ENCODE assay signal across 8 cellular contexts in the genomic region with DNA sequence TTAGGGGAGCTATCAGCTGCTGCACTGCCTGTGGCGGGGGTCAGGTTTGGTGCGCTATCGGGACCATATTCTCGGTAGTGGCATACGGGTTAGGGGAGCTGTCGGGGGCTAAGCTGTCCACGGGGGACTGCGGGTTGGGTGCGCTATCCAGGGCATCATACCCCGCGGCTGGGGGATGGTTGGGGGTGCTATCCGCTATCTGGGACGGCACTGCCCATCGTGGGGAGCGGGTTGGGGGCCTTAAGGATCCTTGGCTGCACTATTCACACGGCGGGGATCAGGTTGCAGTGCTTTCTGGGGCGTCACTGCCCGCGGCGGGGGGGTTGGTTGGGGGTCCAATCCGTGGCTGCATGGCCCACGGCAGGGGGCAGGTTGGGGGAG. TPM values are rescaled to one million over a fixed set of nuclear protein-coding genes. Genes with fewer than 3 reads are reported as not detected.
DNase-seq lines count a peak whose midpoint lies in the region; ATAC-seq and TF ChIP-seq lines count a peak whose summit lies in the region.
"Not testable (repeated sequence)": the region's sequence is repeated elsewhere in the genome, so short reads cannot be mapped to it uniquely, and the experiment has no call there.

No MANE protein-coding gene starts in this region.

- peaks cover 3 to 15% (median 9%) of the 10 kb centered on the region in 4 donors for H3K4me1 Mint-ChIP-seq in CD4-positive, alpha-beta memory T cell
- H3K4me1 Mint-ChIP-seq in activated CD4-positive, alpha-beta memory T cell treated with anti-CD3 and anti-CD28 coated beads for 36 hours (ENCODE audit: low read depth), result not testable (repeated sequence)
- peaks cover 7 to 11% of the 10 kb centered on the region in 2 donors for H3K4me1 Mint-ChIP-seq in natural killer cell

- CTCF ChIA-PET in CD4-positive, alpha-beta memory T cell (lab: Charles Lee; ENCODE audit: partially characterized antibody); PC-3 (lab: Charles Lee): not testable (repeated sequence)
- CTCF ChIA-PET in HCT116 (lab: Charles Lee), result interaction anchor here (0.6 to 1.0 kb wide), 2 partner anchors 227 to 366 kb away, joined by 3 to 4 read pairs; no protein-coding TSS in a partner anchor
- CTCF ChIA-PET in activated CD4-positive, alpha-beta memory T cell treated with anti-CD3 and anti-CD28 coated beads for 36 hours (lab: Charles Lee), result interaction anchor here (0.9 to 1.9 kb wide), 4 partner anchors 12 to 354 kb away, joined by 3 to 5 read pairs (median 4); partner anchors contain the start of gene MC5R

- H2AFZ ChIP-seq in HCT116 (ENCODE audit: low read depth, low read length, poor library complexity, severe bottlenecking); PC-3 (ENCODE audit: low read length): not testable (repeated sequence)

- peak overlapping the region in 3 of 7 donors; percentile 6 to 82 (median 25) for H3K27ac Mint-ChIP-seq in CD4-positive, alpha-beta memory T cell
- not testable (repeated sequence) for H3K27ac Mint-ChIP-seq in activated CD4-positive, alpha-beta memory T cell treated with anti-CD3 and anti-CD28 coated beads for 36 hours
- peak overlapping the region in 1 of 2 donors; percentile 90 for H3K27ac Mint-ChIP-seq in natural killer cell

- not testable (repeated sequence) for ATAC-seq in HCT116, PC-3, natural killer cell

- POLR2A ChIA-PET in CD4-positive, alpha-beta memory T cell (lab: Charles Lee; ENCODE audit: partially characterized antibody); HCT116 (lab: Charles Lee); PC-3 (lab: Charles Lee; ENCODE audit: unreplicated experiment); activated CD4-positive, alpha-beta memory T cell treated with anti-CD3 and anti-CD28 coated beads for 36 hours (lab: Charles Lee): not testable (repeated sequence)

- not testable (repeated sequence) for BruUV-seq in HCT116 (replicated peaks; lab: Mats Ljungman, UMichigan); PC-3 (replicated peaks; lab: Mats Ljungman, UMichigan)

- not testable (repeated sequence) for H3K27ac ChIP-seq in CD4-positive, alpha-beta memory T cell (ENCODE audit: low read depth, low read length); HCT116 (ENCODE audit: low read depth, low read length); PC-3 (ENCODE audit: low read length); effector memory CD4-positive, alpha-beta T cell (ENCODE audit: insufficient read depth, low read length, poor library complexity, severe bottlenecking); thymus (ENCODE audit: low read depth)

- H3F3A ChIP-seq in PC-3 (ENCODE audit: low read length, unreplicated experiment), result not testable (repeated sequence)

- not testable (repeated sequence) for TF ChIP-seq CTCF in HCT116 (IDR thresholded peaks at IDR 0.05 in 2 of 3, conservative IDR thresholded peaks at IDR 0.05 in 1 of 3; ENCODE audit: borderline replicate concordance in 1 of 3, insufficient read depth in 1 of 3, low read depth in 2 of 3, low read length in 2 of 3); PC-3 (conservative IDR thresholded peaks at IDR 0.05; ENCODE audit: low read depth, low read length); natural killer cell (IDR thresholded peaks at IDR 0.05)

- not testable (repeated sequence) for H3K27me3 ChIP-seq in CD4-positive, alpha-beta memory T cell (ENCODE audit: insufficient read depth, low read length); HCT116 (ENCODE audit: insufficient read depth, low read length); PC-3 (ENCODE audit: low read length); effector memory CD4-positive, alpha-beta T cell (replicated peaks; ENCODE audit: control insufficient read depth, insufficient read depth, low read length, poor library complexity, severe bottlenecking); thymus (ENCODE audit: control insufficient read depth, insufficient read depth)

- WGBS in thymus, result 72% methylated on average over 23 of the region's 23 CpGs

- not testable (repeated sequence) for H3K36me3 ChIP-seq in CD4-positive, alpha-beta memory T cell (ENCODE audit: insufficient read depth, low read length); HCT116 (ENCODE audit: control insufficient read depth in 1 of 2, insufficient read depth in 2 of 2, low read length in 2 of 2); PC-3 (ENCODE audit: low read depth, low read length); effector memory CD4-positive, alpha-beta T cell (ENCODE audit: control insufficient read depth, insufficient read depth, low read length); thymus (ENCODE audit: control insufficient read depth, insufficient read depth)

- H3K9me2 ChIP-seq in HCT116 (ENCODE audit: insufficient read depth); PC-3 (replicated peaks; ENCODE audit: low read length): not testable (repeated sequence)

- not testable (repeated sequence) for H3K4me1 ChIP-seq in CD4-positive, alpha-beta memory T cell (ENCODE audit: insufficient read depth, low read length); HCT116 (ENCODE audit: control insufficient read depth in 1 of 2, insufficient read depth in 2 of 2, low read length in 2 of 2); PC-3 (ENCODE audit: insufficient read depth, low read length); effector memory CD4-positive, alpha-beta T cell (ENCODE audit: control insufficient read depth, insufficient read depth, low read length, poor library complexity, severe bottlenecking); thymus (ENCODE audit: control insufficient read depth, insufficient read depth, low read length)

- not testable (repeated sequence) for H3K36me3 Mint-ChIP-seq in CD4-positive, alpha-beta memory T cell; activated CD4-positive, alpha-beta memory T cell treated with anti-CD3 and anti-CD28 coated beads for 36 hours; natural killer cell

- not testable (repeated sequence) for H3K9ac ChIP-seq in HCT116 (ENCODE audit: low read length); PC-3 (ENCODE audit: low read length)

- RAD21 ChIA-PET in HCT116 (lab: Charles Lee; ENCODE audit: low non-redundant PET in 1 of 2, low total read pairs in 2 of 2, uncharacterized antibody in 2 of 2, unreplicated experiment in 2 of 2), result not testable (repeated sequence)

- intact Hi-C loops in CD4-positive, alpha-beta memory T cell (cut with micrococcal nuclease), result loop anchor here (5.0 kb wide), 1 partner anchor 239 kb away; no protein-coding TSS in a partner anchor
- intact Hi-C loops in HCT116 (cut with micrococcal nuclease) (loop anchor here (5.0 kb wide), 1 partner anchor 219 kb away; no protein-coding TSS in a partner anchor), PC-3 (cut with micrococcal nuclease) (loop anchor here (10.0 kb wide), 1 partner anchor 217 kb away; no protein-coding TSS in a partner anchor)
- intact Hi-C loops in activated CD4-positive, alpha-beta memory T cell treated with anti-CD3 and anti-CD28 coated beads for 36 hours (cut with micrococcal nuclease), result loop anchor here (2.0 kb wide), 1 partner anchor 45 kb away; the partner anchor contains the start of gene ZNF519
- intact Hi-C loops in natural killer cell (cut with micrococcal nuclease), result not testable (repeated sequence)

- H4K20me1 ChIP-seq in HCT116 (ENCODE audit: insufficient read depth); PC-3 (ENCODE audit: low read length): not testable (repeated sequence)

- not testable (repeated sequence) for H3K27me3 Mint-ChIP-seq in CD4-positive, alpha-beta memory T cell; activated CD4-positive, alpha-beta memory T cell treated with anti-CD3 and anti-CD28 coated beads for 36 hours; natural killer cell (ENCODE audit: low read depth in 2 of 2)

- not testable (repeated sequence) for TF ChIP-seq RAD21 in HCT116 (IDR thresholded peaks at IDR 0.05; ENCODE audit: low read depth)

- H3K4me2 ChIP-seq in HCT116 (ENCODE audit: low read length) (peak overlapping the region; percentile 69), PC-3 (ENCODE audit: low read length) (peak overlapping the region; percentile 63; the same call in 1 of the 2 replicates)

- DNase-seq in CD4-positive, alpha-beta memory T cell, result peak in 1 of 5 donors; percentile 43
- not testable (repeated sequence) for DNase-seq in HCT116 (ENCODE audit: low read depth, low spot score); PC-3; activated CD4-positive, alpha-beta memory T cell treated with anti-CD3 and anti-CD28 coated beads for 36 hours; effector memory CD4-positive, alpha-beta T cell; natural killer cell
- peak; percentile 24 for DNase-seq in activated gamma-delta T cell (lab: John Stamatoyannopoulos, UW)

- H3K9me3 ChIP-seq in CD4-positive, alpha-beta memory T cell (ENCODE audit: control insufficient read depth in 1 of 2, low read length in 2 of 2); HCT116 (ENCODE audit: control insufficient read depth in 1 of 2, insufficient read depth in 1 of 2, low read depth in 1 of 2, low read length in 2 of 2); PC-3 (ENCODE audit: low read length); effector memory CD4-positive, alpha-beta T cell (ENCODE audit: control insufficient read depth, low read length); thymus (ENCODE audit: control insufficient read depth): not testable (repeated sequence)

- H3K4me3 ChIP-seq in CD4-positive, alpha-beta memory T cell (ENCODE audit: low read length in 2 of 2), result peak overlapping the region in 1 of 2 donors; percentile 49
- H3K4me3 ChIP-seq in HCT116 (replicated peaks in 1 of 2; ENCODE audit: low read depth in 1 of 2, low read length in 2 of 2) (peak overlapping the region; percentile 11 to 26; a peak in 3 of 4 replicates), PC-3 (ENCODE audit: low read length) (peak overlapping the region; percentile 52; the same call in 1 of the 2 replicates), thymus (ENCODE audit: low read length) (peak overlapping the region; percentile 57)
- H3K4me3 ChIP-seq in effector memory CD4-positive, alpha-beta T cell (ENCODE audit: insufficient read depth, low read depth, low read length, poor library complexity, severe bottlenecking), result peak overlapping the region; percentile 62

- not testable (repeated sequence) for H3K9me3 Mint-ChIP-seq in CD4-positive, alpha-beta memory T cell; activated CD4-positive, alpha-beta memory T cell treated with anti-CD3 and anti-CD28 coated beads for 36 hours; natural killer cell

- H3K4me3 Mint-ChIP-seq in CD4-positive, alpha-beta memory T cell, result peak overlapping the region; percentile 88 to 94 (median 92)
- H3K4me3 Mint-ChIP-seq in activated CD4-positive, alpha-beta memory T cell treated with anti-CD3 and anti-CD28 coated beads for 36 hours, result peak overlapping the region; percentile 85
- H3K4me3 Mint-ChIP-seq in natural killer cell, result peak overlapping the region; percentile 93

- not testable (repeated sequence) for H3K79me2 ChIP-seq in HCT116 (ENCODE audit: insufficient read depth, low read length); PC-3 (ENCODE audit: low read length)

- not testable (repeated sequence) for TF ChIP-seq POLR2A in HCT116 (IDR thresholded peaks at IDR 0.05; ENCODE audit: borderline replicate concordance, extremely low read depth, insufficient read depth, insufficient read length)

RNA-seq across cellular contexts. Expression of gene ZNF519, which starts 46.1 kb away (rescaled TPM):
- 10 to 100 TPM; 13.6 to 15.4 TPM for total RNA-seq in CD4-positive, alpha-beta memory T cell
- 1 to 10 TPM; 3.5 to 4.6 TPM for polyA plus RNA-seq in CD4-positive, alpha-beta memory T cell
- total RNA-seq in HCT116 (2021; ENCODE audit: unreplicated experiment), result 6.5 TPM
- 3.3 and 3.5 TPM in 2 replicates for polyA plus RNA-seq in HCT116 (2012)
- total RNA-seq in PC-3 (2014; rRNA removed), result 5.9 and 7.3 TPM in 2 replicates
- total RNA-seq in activated CD4-positive, alpha-beta memory T cell treated with anti-CD3 and anti-CD28 coated beads for 36 hours, result 10 to 100 TPM; 14.1 to 15.8 TPM
- total RNA-seq in natural killer cell, result 10 to 100 TPM in 1 of 3 donors, 1 to 10 TPM in 2; 7.7 to 11.4 (median 9.8) TPM
- polyA plus RNA-seq in thymus, result 2.8 TPM
